Comparison of ENCODE assay signal across 14 cellular contexts in genomic region chr3:12837295-12837986, GRCh38. TPM values are rescaled to one million over a fixed set of nuclear protein-coding genes. Genes with fewer than 3 reads are reported as not detected.
DNase-seq lines count a peak whose midpoint lies in the region; ATAC-seq and TF ChIP-seq lines count a peak whose summit lies in the region.
"Had no signal": no experiment of that assay in that cellular context is flagged by ENCODE, and none has a peak within 500 bp of the region (broad histone marks: within the 10 kb centered on the region; RNA-seq: fewer than 3 reads in every experiment).

No MANE protein-coding gene starts in this region.

- H3K36me3 ChIP-seq in PC-9 (ENCODE audit: low read depth) (peaks cover 77% of the 10 kb centered on the region), smooth muscle cell (ENCODE audit: low read depth) (peaks cover 6% of the 10 kb centered on the region), Peyer's patch (peaks cover 0 to 73% (median 0%) of the 10 kb centered on the region in 3 donors)

- H3K27me3 Mint-ChIP-seq in activated naive CD4-positive, alpha-beta T cell treated with anti-CD3 and anti-CD28 coated beads for 36 hours (ENCODE audit: low read depth) = no peaks in the 10 kb centered on the region
- H3K27me3 Mint-ChIP-seq: B cell had no signal

- DNase-seq in activated naive CD4-positive, alpha-beta T cell treated with anti-CD3 and anti-CD28 coated beads for 36 hours = no peak
- DNase-seq in activated naive CD4-positive, alpha-beta T cell treated with anti-CD3 and anti-CD28 coated beads, Interleukin-2, amount 50 U/mL, for 72 hours (ENCODE audit: low spot score in 2 of 2) = no peak
- no peak for DNase-seq in PC-9
- DNase-seq in epithelial cell of prostate (ENCODE audit: low read depth, low spot score) = no peak
- DNase-seq in smooth muscle cell (lab: John Stamatoyannopoulos, UW; ENCODE audit: unreplicated experiment) = no peak
- DNase-seq in NCI-H1105 (lab: John Stamatoyannopoulos, UW) = no peak
- DNase-seq in Peyer's patch = no peak
- DNase-seq in head of caudate nucleus = no peak
- DNase-seq: activated effector memory CD4-positive, alpha-beta T cell treated with anti-CD3 and anti-CD28 coated beads, Interleukin-2, amount 50 U/mL, for 16 hours; heart right ventricle; NCI-H2029; tibial artery had no signal

- CTCF ChIA-PET in activated naive CD4-positive, alpha-beta T cell treated with anti-CD3 and anti-CD28 coated beads for 36 hours (lab: Charles Lee) = interaction anchor here (0.8 kb wide), 1 partner anchor 158 kb away, joined by 4 read pairs; no protein-coding TSS in a partner anchor
- CTCF ChIA-PET in PC-9 (lab: Charles Lee) = no interaction called here

- H3K9me3 ChIP-seq in PC-9 (ENCODE audit: insufficient read depth, low read depth) = no peaks in the 10 kb centered on the region
- H3K9me3 ChIP-seq in smooth muscle cell (replicated peaks; ENCODE audit: low read depth) = no peaks in the 10 kb centered on the region
- no peaks in the 10 kb centered on the region for H3K9me3 ChIP-seq in Peyer's patch
- H3K9me3 ChIP-seq: heart right ventricle, tibial artery had no signal

- no peaks in the 10 kb centered on the region for H3K9me2 ChIP-seq in PC-9 (ENCODE audit: insufficient read depth)

- H3K27me3 ChIP-seq in PC-9 (ENCODE audit: insufficient read depth, low read depth) (no peaks in the 10 kb centered on the region), smooth muscle cell (ENCODE audit: low read depth) (no peaks in the 10 kb centered on the region), Peyer's patch (no peaks in the 10 kb centered on the region)
- H3K27me3 ChIP-seq: heart right ventricle, tibial artery had no signal

- no peak for ATAC-seq in activated naive CD4-positive, alpha-beta T cell treated with anti-CD3 and anti-CD28 coated beads, Interleukin-2, amount 50 U/mL, for 72 hours
- ATAC-seq: heart right ventricle had no signal

- POLR2A ChIA-PET in PC-9 (lab: Charles Lee; ENCODE audit: unreplicated experiment) = interaction anchor here (0.6 kb wide), 1 partner anchor 25 kb away, joined by 3 read pairs; no protein-coding TSS in a partner anchor

- H3K4me1 Mint-ChIP-seq in activated naive CD4-positive, alpha-beta T cell treated with anti-CD3 and anti-CD28 coated beads for 36 hours (ENCODE audit: low read depth) = peaks cover 48% of the 10 kb centered on the region

- no peak overlapping the region for H3K9ac ChIP-seq in smooth muscle cell (ENCODE audit: low read depth)

- peak overlapping the region; percentile 72 for H3K27ac Mint-ChIP-seq in activated naive CD4-positive, alpha-beta T cell treated with anti-CD3 and anti-CD28 coated beads for 36 hours
- peak overlapping the region in 1 of 2 donors; percentile 100 for H3K27ac Mint-ChIP-seq in activated naive CD4-positive, alpha-beta T cell treated with anti-CD3 and anti-CD28 coated beads, Interleukin-2, amount 50 U/mL, for 72 hours

- 89% methylated on average over 6 of the region's 6 CpGs for WGBS in smooth muscle cell (ENCODE audit: low lambda C conversion rate)

- H3K36me3 Mint-ChIP-seq in activated naive CD4-positive, alpha-beta T cell treated with anti-CD3 and anti-CD28 coated beads for 36 hours (ENCODE audit: low read depth) = peaks cover 76% of the 10 kb centered on the region
- peaks cover 59% of the 10 kb centered on the region in 2 donors for H3K36me3 Mint-ChIP-seq in activated naive CD4-positive, alpha-beta T cell treated with anti-CD3 and anti-CD28 coated beads, Interleukin-2, amount 50 U/mL, for 72 hours

- H3K4me1 ChIP-seq in PC-9 (replicated peaks; ENCODE audit: insufficient read depth) (peaks cover 28% of the 10 kb centered on the region), smooth muscle cell (ENCODE audit: low read depth) (peaks cover 32% of the 10 kb centered on the region), Peyer's patch (peaks cover 0 to 32% (median 4%) of the 10 kb centered on the region in 4 donors)

- peaks cover 85% of the 10 kb centered on the region for H3F3A ChIP-seq in PC-9 (ENCODE audit: insufficient read depth, low read depth)
- peaks cover 38% of the 10 kb centered on the region for H3F3A ChIP-seq in smooth muscle cell (ENCODE audit: low read depth)

- no peak for TF ChIP-seq CTCF in PC-9 (conservative IDR thresholded peaks at IDR 0.05)
- TF ChIP-seq CTCF in smooth muscle cell (IDR thresholded peaks at IDR 0.05; ENCODE audit: borderline replicate concordance, insufficient read depth, poor library complexity, severe bottlenecking) = no peak
- TF ChIP-seq CTCF in Peyer's patch (IDR thresholded peaks at IDR 0.05) = no peak

- H4K20me1 ChIP-seq in PC-9 (ENCODE audit: insufficient read depth) = peaks cover 78% of the 10 kb centered on the region
- H4K20me1 ChIP-seq in smooth muscle cell (ENCODE audit: low read depth) = peaks cover 83% of the 10 kb centered on the region

- H3K4me3 ChIP-seq in PC-9 = no peak overlapping the region; the same call in 1 of the 2 replicates
- no peak overlapping the region for H3K4me3 ChIP-seq in smooth muscle cell
- H3K4me3 ChIP-seq in Peyer's patch = no peak overlapping the region
- H3K4me3 ChIP-seq: heart right ventricle, tibial artery had no signal

- no peaks in the 10 kb centered on the region for H3K9me3 Mint-ChIP-seq in activated naive CD4-positive, alpha-beta T cell treated with anti-CD3 and anti-CD28 coated beads for 36 hours
- H3K9me3 Mint-ChIP-seq in activated naive CD4-positive, alpha-beta T cell treated with anti-CD3 and anti-CD28 coated beads, Interleukin-2, amount 50 U/mL, for 72 hours = no peaks in the 10 kb centered on the region

- H3K4me2 ChIP-seq in PC-9 = peak overlapping the region; percentile 96
- peak overlapping the region; percentile 99 for H3K4me2 ChIP-seq in smooth muscle cell

- H2AFZ ChIP-seq in PC-9 (no peak overlapping the region), smooth muscle cell (ENCODE audit: low read depth) (no peak overlapping the region)

- intact Hi-C loops in activated naive CD4-positive, alpha-beta T cell treated with anti-CD3 and anti-CD28 coated beads for 36 hours (cut with micrococcal nuclease) = no loop called here
- intact Hi-C loops in PC-9 (cut with micrococcal nuclease; ENCODE audit: unreplicated experiment) = no loop called here
- intact Hi-C loops in head of caudate nucleus (cut with DNase I) = no loop called here

- TF ChIP-seq POLR2A in Peyer's patch (IDR thresholded peaks at IDR 0.05) = no peak

- peak overlapping the region; percentile 96 for H3K4me3 Mint-ChIP-seq in activated naive CD4-positive, alpha-beta T cell treated with anti-CD3 and anti-CD28 coated beads for 36 hours

- peaks cover 60% of the 10 kb centered on the region for H3K79me2 ChIP-seq in PC-9 (ENCODE audit: low read depth)
- H3K79me2 ChIP-seq in smooth muscle cell (ENCODE audit: low read depth) = peaks cover 47% of the 10 kb centered on the region

- H3K27ac ChIP-seq in PC-9 (no peak overlapping the region), epithelial cell of prostate (peak overlapping the region; percentile 36), smooth muscle cell (ENCODE audit: low read depth) (peak overlapping the region; percentile 7), Peyer's patch (no peak overlapping the region)
- H3K27ac ChIP-seq: heart right ventricle, tibial artery had no signal

- no TSS peak for BruUV-seq in PC-9 (replicated peaks; lab: Mats Ljungman, UMichigan)

RNA-seq across cellular contexts. Expression of gene RPL32, which starts 3.9 kb away (rescaled TPM):
- 1,000 to 10,000 TPM; 3,385 to 3,704 TPM for total RNA-seq in activated naive CD4-positive, alpha-beta T cell treated with anti-CD3 and anti-CD28 coated beads for 36 hours
- 1,000 to 10,000 TPM; 2,520 to 2,880 TPM for total RNA-seq in activated naive CD4-positive, alpha-beta T cell treated with anti-CD3 and anti-CD28 coated beads, Interleukin-2, amount 50 U/mL, for 72 hours
- total RNA-seq in PC-9 (2021) = 1,195 and 1,662 TPM in 2 replicates
- 988 and 1,486 TPM in 2 replicates for total RNA-seq in smooth muscle cell
- 744 and 789 TPM in 2 replicates for polyA plus RNA-seq in smooth muscle cell
- total RNA-seq in Peyer's patch = 100 to 1,000 TPM; 258 to 541 (median 430) TPM

RNA-seq across cellular contexts. Expression of gene CAND2, which starts 41.0 kb away (rescaled TPM):
- total RNA-seq in activated naive CD4-positive, alpha-beta T cell treated with anti-CD3 and anti-CD28 coated beads for 36 hours = 1 to 10 TPM; 2.5 to 2.7 TPM
- total RNA-seq in activated naive CD4-positive, alpha-beta T cell treated with anti-CD3 and anti-CD28 coated beads, Interleukin-2, amount 50 U/mL, for 72 hours = 1 to 10 TPM; 1.8 to 2.5 TPM
- total RNA-seq in PC-9 (2021) (0.30 and 0.37 TPM in 2 replicates), smooth muscle cell (2.7 and 4.8 TPM in 2 replicates), Peyer's patch (1 to 10 TPM; 1.4 to 4.1 (median 2.1) TPM)
- polyA plus RNA-seq in smooth muscle cell = 2.1 and 2.9 TPM in 2 replicates
- total RNA-seq: HT-29 had no signal

Comparison
In these comparisons a context has a peak if more than half of its experiments do, and no peak if none do; other contexts are left out.
1. H3K27ac ChIP-seq: peak in epithelial cell of prostate (single experiment) and smooth muscle cell (single experiment); none in PC-9 (single experiment) and Peyer's patch (0 of 4).